Comparison of ENCODE assay signal across 8 cellular contexts in the genomic region with DNA sequence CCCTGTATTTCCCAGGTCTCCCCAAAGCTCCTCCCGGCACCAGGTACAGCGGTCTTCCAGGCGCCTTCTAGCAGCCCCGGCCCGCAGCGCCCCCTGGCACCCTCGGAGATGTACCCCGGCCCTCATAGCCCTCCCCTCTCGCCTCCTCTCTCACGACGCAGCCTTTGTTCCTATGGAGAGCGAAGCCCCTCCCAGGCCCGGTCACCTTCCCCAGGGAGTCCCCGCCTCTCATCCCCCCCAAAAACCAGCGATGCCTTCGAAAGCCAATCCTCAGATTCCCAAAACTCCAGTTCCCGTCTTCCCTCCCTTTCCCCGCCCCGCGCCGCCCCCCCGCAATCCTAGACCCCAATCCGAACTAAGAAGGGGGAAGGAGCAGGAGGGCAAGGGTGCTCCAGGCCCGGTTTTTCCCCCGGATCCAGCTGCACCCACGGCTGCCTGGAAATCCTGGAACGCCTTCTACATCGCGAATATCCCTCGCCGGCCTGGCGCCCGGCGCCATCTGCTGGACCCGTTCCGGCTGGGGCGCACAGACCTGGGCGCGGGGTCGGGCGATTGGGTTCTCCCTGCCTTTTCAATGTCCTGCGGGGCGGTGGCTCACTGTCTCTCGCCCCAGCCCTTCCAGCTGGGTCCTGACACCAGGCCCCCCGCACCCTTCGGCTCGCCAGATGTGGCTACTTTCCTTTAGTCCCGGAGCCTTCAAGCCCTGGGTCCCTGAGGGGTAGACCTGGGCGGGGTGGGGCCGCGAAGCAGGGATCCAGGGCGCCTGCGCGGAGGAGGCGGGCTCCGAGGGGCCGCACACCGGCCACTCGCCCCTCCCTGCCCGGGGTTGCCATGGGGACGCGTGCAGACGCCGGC. TPM values are rescaled to one million over a fixed set of nuclear protein-coding genes. Genes with fewer than 3 reads are reported as not detected.
DNase-seq lines count a peak whose midpoint lies in the region; ATAC-seq and TF ChIP-seq lines count a peak whose summit lies in the region.

A gene with protein sequence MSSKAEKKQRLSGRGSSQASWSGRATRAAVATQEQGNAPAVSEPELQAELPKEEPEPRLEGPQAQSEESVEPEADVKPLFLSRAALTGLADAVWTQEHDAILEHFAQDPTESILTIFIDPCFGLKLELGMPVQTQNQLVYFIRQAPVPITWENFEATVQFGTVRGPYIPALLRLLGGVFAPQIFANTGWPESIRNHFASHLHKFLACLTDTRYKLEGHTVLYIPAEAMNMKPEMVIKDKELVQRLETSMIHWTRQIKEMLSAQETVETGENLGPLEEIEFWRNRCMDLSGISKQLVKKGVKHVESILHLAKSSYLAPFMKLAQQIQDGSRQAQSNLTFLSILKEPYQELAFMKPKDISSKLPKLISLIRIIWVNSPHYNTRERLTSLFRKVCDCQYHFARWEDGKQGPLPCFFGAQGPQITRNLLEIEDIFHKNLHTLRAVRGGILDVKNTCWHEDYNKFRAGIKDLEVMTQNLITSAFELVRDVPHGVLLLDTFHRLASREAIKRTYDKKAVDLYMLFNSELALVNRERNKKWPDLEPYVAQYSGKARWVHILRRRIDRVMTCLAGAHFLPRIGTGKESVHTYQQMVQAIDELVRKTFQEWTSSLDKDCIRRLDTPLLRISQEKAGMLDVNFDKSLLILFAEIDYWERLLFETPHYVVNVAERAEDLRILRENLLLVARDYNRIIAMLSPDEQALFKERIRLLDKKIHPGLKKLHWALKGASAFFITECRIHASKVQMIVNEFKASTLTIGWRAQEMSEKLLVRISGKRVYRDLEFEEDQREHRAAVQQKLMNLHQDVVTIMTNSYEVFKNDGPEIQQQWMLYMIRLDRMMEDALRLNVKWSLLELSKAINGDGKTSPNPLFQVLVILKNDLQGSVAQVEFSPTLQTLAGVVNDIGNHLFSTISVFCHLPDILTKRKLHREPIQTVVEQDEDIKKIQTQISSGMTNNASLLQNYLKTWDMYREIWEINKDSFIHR (N-terminal part only) (plus strand): TSS at position 844 of the 855 bp plus-strand sequence. CDS start 1,991 bp downstream, outside the sequence.

- WGBS in lower leg skin, 2 donors = 0 to 1% methylated on average over 49 to 62 of the region's 64 CpGs

- TF ChIP-seq CTCF in 22Rv1 (IDR thresholded peaks at IDR 0.05) = peak; percentile 83
- TF ChIP-seq CTCF in GM12865 (IDR thresholded peaks at IDR 0.05; ENCODE audit: insufficient read depth, low read depth, low read length, missing control alignments) = peak; percentile 34
- TF ChIP-seq CTCF in activated B cell treated with CpG ODN at 0.5 μM for 24 hours (IDR thresholded peaks at IDR 0.05) = no peak
- no peak for TF ChIP-seq CTCF in lower leg skin (IDR thresholded peaks at IDR 0.05)

- H3K4me1 Mint-ChIP-seq in activated B cell treated with CpG ODN at 0.5 μM for 24 hours = peaks cover 18% of the 10 kb centered on the region
- H3K4me1 Mint-ChIP-seq in effector memory CD8-positive, alpha-beta T cell (ENCODE audit: low read depth in 2 of 2) = peaks cover 15% of the 10 kb centered on the region in 2 donors

- H3K27me3 Mint-ChIP-seq in activated B cell treated with CpG ODN at 0.5 μM for 24 hours = peaks cover 66% of the 10 kb centered on the region
- peaks cover 91 to 100% of the 10 kb centered on the region in 2 donors for H3K27me3 Mint-ChIP-seq in effector memory CD8-positive, alpha-beta T cell

- intact Hi-C loops in activated B cell treated with CpG ODN at 0.5 μM for 24 hours (cut with micrococcal nuclease) = no loop called here
- intact Hi-C loops in lower leg skin (cut with DNase I; ENCODE audit: low total_unique reads) = no loop called here

- H3K27ac ChIP-seq in 22Rv1 = peak within 1 kb of the TSS; percentile 49

- peak; percentile 50 for DNase-seq in GM12865 (ENCODE audit: low read depth)
- DNase-seq in NCI-H2081 treated with DMSO at 0.1 percent for 48 hours (lab: John Stamatoyannopoulos, UW) = peak; percentile 45
- peak; percentile 43 for DNase-seq in activated B cell treated with CpG ODN at 0.5 μM for 24 hours
- no peak for DNase-seq in effector memory CD8-positive, alpha-beta T cell
- DNase-seq in lower leg skin (ENCODE audit: low spot score in 2 of 2) = peak; percentile 56 to 93
- peak; percentile 31 for DNase-seq in stimulated activated CD8-positive, alpha-beta memory T cell treated with anti-CD3 and anti-CD28 coated beads, Interleukin-12 subunit alpha, Interleukin-12 subunit beta, amount 100 ng/mL, for 24 hours (ENCODE audit: extremely low read depth)

- CTCF ChIA-PET in activated B cell treated with CpG ODN at 0.5 μM for 24 hours (lab: Charles Lee) = no interaction called here

- TF ChIP-seq POLR2A in lower leg skin (IDR thresholded peaks at IDR 0.05) = no peak

- peak within 1 kb of the TSS; percentile 80 for H3K4me3 Mint-ChIP-seq in activated B cell treated with CpG ODN at 0.5 μM for 24 hours
- peak within 1 kb of the TSS; percentile 68 to 76 for H3K4me3 Mint-ChIP-seq in effector memory CD8-positive, alpha-beta T cell

- H3K27ac Mint-ChIP-seq in activated B cell treated with CpG ODN at 0.5 μM for 24 hours = no peak within 1 kb of the TSS
- H3K27ac Mint-ChIP-seq in effector memory CD8-positive, alpha-beta T cell = no peak within 1 kb of the TSS

- H3K4me3 ChIP-seq in GM12865 (ENCODE audit: low read depth, low read length) (peak within 1 kb of the TSS; percentile 36), lower leg skin (ENCODE audit: low read depth, poor library complexity, severe bottlenecking) (peak within 1 kb of the TSS; percentile 33)

- no peaks in the 10 kb centered on the region for H3K9me3 Mint-ChIP-seq in activated B cell treated with CpG ODN at 0.5 μM for 24 hours
- H3K9me3 Mint-ChIP-seq in effector memory CD8-positive, alpha-beta T cell = no peaks in the 10 kb centered on the region

- POLR2A ChIA-PET in activated B cell treated with CpG ODN at 0.5 μM for 24 hours (lab: Charles Lee) = interaction anchor here (1.2 kb wide), 1 partner anchor 30 kb away, joined by 7 read pairs; a partner anchor contains a TSS

- H3K36me3 Mint-ChIP-seq in activated B cell treated with CpG ODN at 0.5 μM for 24 hours (ENCODE audit: low read depth) = no peaks in the 10 kb centered on the region
- H3K36me3 Mint-ChIP-seq in effector memory CD8-positive, alpha-beta T cell (ENCODE audit: insufficient read depth) = peaks cover 6% of the 10 kb centered on the region

- ATAC-seq in activated B cell treated with CpG ODN at 0.5 μM for 24 hours (ENCODE audit: low read depth) (peak; percentile 80), HG03469 (IDR thresholded peaks at IDR 0.05; ENCODE audit: unreplicated experiment) (no peak)
- peak; percentile 54 for ATAC-seq in effector memory CD8-positive, alpha-beta T cell (replicated peaks)

RNA-seq across cellular contexts. Expression of the gene that starts here (rescaled TPM):
- not detected in 2 replicates for total RNA-seq in activated B cell treated with CpG ODN at 0.5 μM for 24 hours
- under 1 TPM in 3 of 4 donors, not detected in 1; under 0.01 to 0.10 (median 0.05) TPM for total RNA-seq in lower leg skin

Comparison
In these comparisons a context has a peak if more than half of its experiments do, and no peak if none do; other contexts are left out.
1. Peak in DNase-seq and ATAC-seq in activated B cell treated with CpG ODN at 0.5 μM for 24 hours; RNA of the gene not detected or under 1 TPM.
2. Peak in DNase-seq and H3K4me3 ChIP-seq in lower leg skin; RNA of the gene not detected or under 1 TPM.
3. CTCF ChIP-seq: peak in 22Rv1 (single experiment) and GM12865 (single experiment); none in activated B cell treated with CpG ODN at 0.5 μM for 24 hours (single experiment) and lower leg skin (0 of 3).
4. DNase-seq: peak in GM12865 (single experiment), NCI-H2081 treated with DMSO at 0.1 percent for 48 hours (single experiment) and stimulated activated CD8-positive, alpha-beta memory T cell treated with anti-CD3 and anti-CD28 coated beads, Interleukin-12 subunit alpha, Interleukin-12 subunit beta, amount 100 ng/mL, for 24 hours (single experiment); none in effector memory CD8-positive, alpha-beta T cell (0 of 3).